8 cellular contexts compared by ENCODE assay signal in genomic region chr22:28112548-28113043, GRCh38.
DNase-seq lines count a peak whose midpoint lies in the region; ATAC-seq lines count a peak whose summit lies in the region.

No MANE protein-coding gene starts in this region.

- H3K9me3 ChIP-seq in skeletal muscle tissue (ENCODE audit: control insufficient read depth in 3 of 3, low read length in 3 of 3): no peaks in the 10 kb centered on the region

- no peak overlapping the region for H3K27ac Mint-ChIP-seq in activated naive CD8-positive, alpha-beta T cell treated with anti-CD3 and anti-CD28 coated beads, Interleukin-2, amount 50 U/mL, for 24 hours
- no peak overlapping the region for H3K27ac Mint-ChIP-seq in activated naive CD8-positive, alpha-beta T cell treated with anti-CD3 and anti-CD28 coated beads for 36 hours

- no peaks in the 10 kb centered on the region for H3K4me1 Mint-ChIP-seq in activated naive CD8-positive, alpha-beta T cell treated with anti-CD3 and anti-CD28 coated beads, Interleukin-2, amount 50 U/mL, for 24 hours
- H3K4me1 Mint-ChIP-seq in activated naive CD8-positive, alpha-beta T cell treated with anti-CD3 and anti-CD28 coated beads for 36 hours: no peaks in the 10 kb centered on the region

- H3K27me3 ChIP-seq in skeletal muscle tissue (ENCODE audit: control insufficient read depth in 3 of 3, insufficient read depth in 3 of 3, low read length in 3 of 3): no peaks in the 10 kb centered on the region

- no peak for DNase-seq in activated naive CD8-positive, alpha-beta T cell treated with anti-CD3 and anti-CD28 coated beads, Interleukin-2, amount 50 U/mL, for 24 hours
- DNase-seq in activated naive CD8-positive, alpha-beta T cell treated with anti-CD3 and anti-CD28 coated beads for 36 hours: no peak
- DNase-seq in SKM-1 (lab: John Stamatoyannopoulos, UW; ENCODE audit: unreplicated experiment): peak; percentile 7
- peak; percentile 74 for DNase-seq in Right ventricle myocardium superior
- DNase-seq in T-helper 9 cell: no peak
- DNase-seq in activated CD4-positive, CD25-positive, alpha-beta regulatory T cell treated with anti-CD3 and anti-CD28 coated beads, Interleukin-2, amount 50 U/mL, for 72 hours: no peak
- no peak for DNase-seq in hippocampal formation (lab: John Stamatoyannopoulos, UW)

- intact Hi-C loops in Right ventricle myocardium superior (cut with DNase I): no loop called here

- H3K4me3 Mint-ChIP-seq in activated naive CD8-positive, alpha-beta T cell treated with anti-CD3 and anti-CD28 coated beads, Interleukin-2, amount 50 U/mL, for 24 hours: no peak overlapping the region
- H3K4me3 Mint-ChIP-seq in activated naive CD8-positive, alpha-beta T cell treated with anti-CD3 and anti-CD28 coated beads for 36 hours: no peak overlapping the region

- H3K9ac ChIP-seq in skeletal muscle tissue (ENCODE audit: low read depth in 1 of 3, low read length in 3 of 3): peak overlapping the region in 1 of 3 donors; percentile 63

- peaks cover 9 to 19% (median 17%) of the 10 kb centered on the region in 3 donors for H3K4me1 ChIP-seq in skeletal muscle tissue (ENCODE audit: control insufficient read depth in 3 of 3, insufficient read depth in 3 of 3, low read length in 3 of 3)

- no peaks in the 10 kb centered on the region for H3K9me3 Mint-ChIP-seq in activated naive CD8-positive, alpha-beta T cell treated with anti-CD3 and anti-CD28 coated beads, Interleukin-2, amount 50 U/mL, for 24 hours
- H3K9me3 Mint-ChIP-seq in activated naive CD8-positive, alpha-beta T cell treated with anti-CD3 and anti-CD28 coated beads for 36 hours: no peaks in the 10 kb centered on the region

- H3K27me3 Mint-ChIP-seq in activated naive CD8-positive, alpha-beta T cell treated with anti-CD3 and anti-CD28 coated beads, Interleukin-2, amount 50 U/mL, for 24 hours: no peaks in the 10 kb centered on the region
- H3K27me3 Mint-ChIP-seq in activated naive CD8-positive, alpha-beta T cell treated with anti-CD3 and anti-CD28 coated beads for 36 hours: no peaks in the 10 kb centered on the region

- no peaks in the 10 kb centered on the region for H3K36me3 Mint-ChIP-seq in activated naive CD8-positive, alpha-beta T cell treated with anti-CD3 and anti-CD28 coated beads, Interleukin-2, amount 50 U/mL, for 24 hours (ENCODE audit: low read depth)
- H3K36me3 Mint-ChIP-seq in activated naive CD8-positive, alpha-beta T cell treated with anti-CD3 and anti-CD28 coated beads for 36 hours: no peaks in the 10 kb centered on the region

- peak; percentile 28 for ATAC-seq in activated naive CD8-positive, alpha-beta T cell treated with anti-CD3 and anti-CD28 coated beads, Interleukin-2, amount 50 U/mL, for 24 hours
- ATAC-seq in Right ventricle myocardium superior (ENCODE audit: poor library complexity): peak; percentile 87

- H3K27ac ChIP-seq in skeletal muscle tissue (ENCODE audit: low read depth, low read length): peak overlapping the region; percentile 28

- no peaks in the 10 kb centered on the region for H3K36me3 ChIP-seq in skeletal muscle tissue (ENCODE audit: control insufficient read depth in 3 of 3, insufficient read depth in 3 of 3, low read length in 3 of 3)

- H3K4me3 ChIP-seq in skeletal muscle tissue (ENCODE audit: low read length in 3 of 3): peak overlapping the region; percentile 18 to 60 (median 28)

Comparison
In these comparisons a context has a peak if more than half of its experiments do, and no peak if none do; other contexts are left out.
1. DNase-seq: peak in SKM-1 (single experiment) and Right ventricle myocardium superior (single experiment); none in activated naive CD8-positive, alpha-beta T cell treated with anti-CD3 and anti-CD28 coated beads, Interleukin-2, amount 50 U/mL, for 24 hours (single experiment), activated naive CD8-positive, alpha-beta T cell treated with anti-CD3 and anti-CD28 coated beads for 36 hours (single experiment), T-helper 9 cell (single experiment), activated CD4-positive, CD25-positive, alpha-beta regulatory T cell treated with anti-CD3 and anti-CD28 coated beads, Interleukin-2, amount 50 U/mL, for 72 hours (single experiment) and hippocampal formation (0 of 2).